Comparison of ENCODE assay signal across 9 cellular contexts in the genomic region with DNA sequence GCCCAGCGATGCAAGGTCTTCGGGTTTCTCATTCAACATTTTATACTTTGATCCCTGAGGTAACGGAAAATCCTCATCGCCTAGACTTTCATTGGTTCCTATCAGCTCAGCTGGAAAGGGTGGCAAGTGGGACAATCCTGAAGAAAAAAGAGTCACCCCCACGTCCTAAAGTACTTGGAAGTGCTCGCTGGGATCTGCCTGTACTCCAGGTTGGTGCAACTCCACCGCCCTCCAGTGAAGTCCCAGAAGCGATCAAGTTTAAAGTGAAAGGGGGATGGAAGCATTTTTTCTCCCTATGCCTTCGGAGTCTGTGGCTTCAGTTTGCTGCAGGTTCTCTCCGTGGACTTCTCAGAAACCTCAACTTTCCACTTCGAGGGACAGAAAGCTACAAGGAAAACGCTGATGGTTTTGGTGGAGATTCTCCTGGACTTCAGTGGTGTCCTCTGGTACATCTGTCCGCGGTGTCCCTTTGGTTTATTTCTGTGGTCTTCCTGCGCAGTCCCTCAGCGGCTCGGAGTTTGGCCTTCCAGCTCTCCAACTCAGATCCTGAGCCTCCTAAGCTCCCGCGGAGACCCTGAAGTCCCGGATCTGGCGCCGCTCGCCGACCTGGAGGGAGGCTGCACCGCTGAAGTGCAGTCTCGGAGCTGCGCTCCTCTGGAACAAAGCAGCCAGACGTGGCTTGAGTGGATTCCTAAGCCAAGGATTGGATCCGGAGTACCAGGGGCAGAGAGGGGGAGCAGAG. TPM values are rescaled to one million over a fixed set of nuclear protein-coding genes. Genes with fewer than 3 reads are reported as not detected.
DNase-seq lines count a peak whose midpoint lies in the region; ATAC-seq, FAIRE-seq and TF ChIP-seq lines count a peak whose summit lies in the region.
"Had no signal": no experiment of that assay in that cellular context is flagged by ENCODE, and none has a peak within 500 bp of the region (broad histone marks: within the 10 kb centered on the region; RNA-seq: fewer than 3 reads in every experiment).

No MANE protein-coding gene starts in this region.

- TF ChIP-seq CTCF in astrocyte (IDR thresholded peaks at IDR 0.05; ENCODE audit: insufficient read depth, low read depth, low read length): no peak

- H2AFZ ChIP-seq in astrocyte (ENCODE audit: low read depth, low read length): peak overlapping the region; percentile 92

- peak overlapping the region; percentile 31 for H3K4me3 Mint-ChIP-seq in activated T-cell treated with anti-CD3 and anti-CD28 coated beads, Interleukin-2, amount 50 U/mL, for 24 hours
- peak overlapping the region; percentile 88 for H3K4me3 Mint-ChIP-seq in astrocyte (ENCODE audit: unreplicated experiment)

- H3K9me3 ChIP-seq in astrocyte (ENCODE audit: insufficient read depth, low read depth, low read length): no peaks in the 10 kb centered on the region

- H3K4me1 ChIP-seq in astrocyte (ENCODE audit: insufficient read depth, low read length): peaks cover 38% of the 10 kb centered on the region
- H3K4me1 ChIP-seq: BLaER1 had no signal

- peaks cover 16% of the 10 kb centered on the region for H3K79me2 ChIP-seq in astrocyte (ENCODE audit: insufficient read depth, low read length)

- peak; percentile 32 for DNase-seq in activated T-cell treated with anti-CD3 and anti-CD28 coated beads, Interleukin-2, amount 50 U/mL, for 24 hours
- DNase-seq in activated T-cell treated with anti-CD3 and anti-CD28 coated beads, Interleukin-2, amount 50 U/mL, for 1 hour: no peak
- DNase-seq in astrocyte (ENCODE audit: low read depth) (peak; percentile 81), iPS-NIHi7 (ENCODE audit: extremely low spot score) (peak; percentile 62), smooth muscle cell of the brain vasculature (ENCODE audit: low read depth, low spot score) (peak; percentile 64)
- no peak for DNase-seq in stimulated activated CD4-positive, alpha-beta T cell treated with anti-CD3 and anti-CD28 coated beads, Interleukin-2, amount 100 ng/mL, for 48 hours

- H3K27ac ChIP-seq in astrocyte (ENCODE audit: low read depth, low read length): peak overlapping the region; percentile 73
- H3K27ac ChIP-seq: BLaER1 had no signal

- H3K4me3 ChIP-seq in astrocyte (ENCODE audit: insufficient read depth, low read depth, low read length): peak overlapping the region; percentile 94
- H3K4me3 ChIP-seq: BLaER1 had no signal

- no peaks in the 10 kb centered on the region for H4K20me1 ChIP-seq in astrocyte (ENCODE audit: insufficient read depth, low read length)
- H4K20me1 ChIP-seq: BLaER1 had no signal

- H3K9me3 Mint-ChIP-seq in activated T-cell treated with anti-CD3 and anti-CD28 coated beads, Interleukin-2, amount 50 U/mL, for 24 hours: no peaks in the 10 kb centered on the region
- no peaks in the 10 kb centered on the region for H3K9me3 Mint-ChIP-seq in astrocyte (ENCODE audit: unreplicated experiment)

- H3K4me1 Mint-ChIP-seq in activated T-cell treated with anti-CD3 and anti-CD28 coated beads, Interleukin-2, amount 50 U/mL, for 24 hours (ENCODE audit: low read depth): peaks cover 44% of the 10 kb centered on the region
- H3K4me1 Mint-ChIP-seq in astrocyte (ENCODE audit: low read depth, unreplicated experiment): peaks cover 5% of the 10 kb centered on the region

- peak overlapping the region; percentile 86 for H3K9ac ChIP-seq in astrocyte (ENCODE audit: low read length)
- H3K9ac ChIP-seq: BLaER1 had no signal

- H3K27me3 Mint-ChIP-seq in activated T-cell treated with anti-CD3 and anti-CD28 coated beads, Interleukin-2, amount 50 U/mL, for 24 hours: peaks cover 68% of the 10 kb centered on the region
- peaks cover 28% of the 10 kb centered on the region for H3K27me3 Mint-ChIP-seq in astrocyte (ENCODE audit: low read depth, unreplicated experiment)

- H3K4me2 ChIP-seq in astrocyte (ENCODE audit: low read length): peak overlapping the region; percentile 92
- H3K4me2 ChIP-seq: BLaER1 had no signal

- ATAC-seq in GM19023 (IDR thresholded peaks at IDR 0.05; ENCODE audit: unreplicated experiment) (no peak), SK-N-SH treated with all-trans-retinoic acid at 6 μM for 48 hours (no peak)

- no peaks in the 10 kb centered on the region for H3K36me3 ChIP-seq in astrocyte (ENCODE audit: insufficient read depth, low read length)
- H3K36me3 ChIP-seq: BLaER1 had no signal

- peaks cover 22% of the 10 kb centered on the region for H3K27me3 ChIP-seq in astrocyte (ENCODE audit: insufficient read depth, low read length)
- H3K27me3 ChIP-seq: BLaER1 had no signal

- FAIRE-seq in astrocyte (lab: Jason Lieb, UNC): no peak

- H3K27ac Mint-ChIP-seq in activated T-cell treated with anti-CD3 and anti-CD28 coated beads, Interleukin-2, amount 50 U/mL, for 24 hours: no peak overlapping the region
- peak overlapping the region; percentile 47 for H3K27ac Mint-ChIP-seq in astrocyte (ENCODE audit: unreplicated experiment)

- no peaks in the 10 kb centered on the region for H3K36me3 Mint-ChIP-seq in activated T-cell treated with anti-CD3 and anti-CD28 coated beads, Interleukin-2, amount 50 U/mL, for 24 hours (ENCODE audit: low read depth)
- H3K36me3 Mint-ChIP-seq in astrocyte (ENCODE audit: low read depth, unreplicated experiment): peaks cover 2% of the 10 kb centered on the region

TF ChIP-seq in SK-N-SH treated with all-trans-retinoic acid at 6 μM for 48 hours, 23 proteins besides CTCF, POLR2A, EP300 and RAD21:
- no peak for TF ChIP-seq TSHZ2 (CRISPR knock-in tag; IDR thresholded peaks at IDR 0.05)
- no peak for TF ChIP-seq CSRNP3 (CRISPR knock-in tag; IDR thresholded peaks at IDR 0.05)
- no peak for TF ChIP-seq TCF4 (CRISPR knock-in tag; IDR thresholded peaks at IDR 0.05; ENCODE audit: borderline replicate concordance)
- no peak for TF ChIP-seq GLIS3 (CRISPR knock-in tag; IDR thresholded peaks at IDR 0.05)
- TF ChIP-seq ZC3H10 (CRISPR knock-in tag; IDR thresholded peaks at IDR 0.05): no peak
- TF ChIP-seq OSR1 (CRISPR knock-in tag; IDR thresholded peaks at IDR 0.05): no peak
- no peak for TF ChIP-seq ZNF70 (CRISPR knock-in tag; IDR thresholded peaks at IDR 0.05)
- no peak for TF ChIP-seq ISL1 (CRISPR knock-in tag; IDR thresholded peaks at IDR 0.05)
- no peak for TF ChIP-seq BACH2 (CRISPR knock-in tag; IDR thresholded peaks at IDR 0.05; ENCODE audit: borderline replicate concordance)
- no peak for TF ChIP-seq SNAI2 (CRISPR knock-in tag; IDR thresholded peaks at IDR 0.05)
- no peak for TF ChIP-seq ZNF8 (CRISPR knock-in tag; IDR thresholded peaks at IDR 0.05)
- no peak for TF ChIP-seq TOX (CRISPR knock-in tag; IDR thresholded peaks at IDR 0.05; ENCODE audit: borderline replicate concordance)
- TF ChIP-seq ZNF565 (CRISPR knock-in tag; conservative IDR thresholded peaks at IDR 0.05; ENCODE audit: low read depth): no peak

RNA-seq across cellular contexts. Expression of gene LRFN5, which starts 1.7 kb away (rescaled TPM):
- total RNA-seq in astrocyte: 1.5 and 1.6 TPM in 2 replicates

Comparison
In these comparisons a context has a peak if more than half of its experiments do, and no peak if none do; other contexts are left out.
1. DNase-seq: peak in activated T-cell treated with anti-CD3 and anti-CD28 coated beads, Interleukin-2, amount 50 U/mL, for 24 hours (single experiment), astrocyte (single experiment), iPS-NIHi7 (single experiment) and smooth muscle cell of the brain vasculature (single experiment); none in activated T-cell treated with anti-CD3 and anti-CD28 coated beads, Interleukin-2, amount 50 U/mL, for 1 hour (single experiment) and stimulated activated CD4-positive, alpha-beta T cell treated with anti-CD3 and anti-CD28 coated beads, Interleukin-2, amount 100 ng/mL, for 48 hours (0 of 2).